In genomic region chr2:24971300-24971549, GRCh38 we compare ENCODE assay signal across 8 cellular contexts. TPM values are rescaled to one million over a fixed set of nuclear protein-coding genes. Genes with fewer than 3 reads are reported as not detected.
DNase-seq lines count a peak whose midpoint lies in the region; ATAC-seq and TF ChIP-seq lines count a peak whose summit lies in the region.

No MANE protein-coding gene starts in this region.

- H3K27ac ChIP-seq in SK-N-SH (ENCODE audit: low read depth in 2 of 2, low read length in 1 of 2) (peak overlapping the region; percentile 94 to 95), esophagus muscularis mucosa (replicated peaks in 1 of 4) (peak overlapping the region; percentile 93 to 99 (median 96))

- H3K9me2 ChIP-seq in SK-N-SH = no peaks in the 10 kb centered on the region

- H3K36me3 ChIP-seq in SK-N-SH (replicated peaks in 1 of 2; ENCODE audit: control insufficient read depth in 1 of 2, insufficient read depth in 2 of 2, low read length in 1 of 2) (peaks cover 5 to 8% of the 10 kb centered on the region in 2 experiments), esophagus muscularis mucosa (peaks cover 5 to 12% (median 9%) of the 10 kb centered on the region in 4 donors)

- peak overlapping the region; percentile 96 for H2AFZ ChIP-seq in SK-N-SH (ENCODE audit: low read depth)

- peak overlapping the region; percentile 96 for H3K4me3 Mint-ChIP-seq in activated CD4-positive, alpha-beta T cell treated with anti-CD3 and anti-CD28 coated beads, Interleukin-2, amount 10 ng/mL, durations not matched to agents 24 days and 14 days
- peak overlapping the region; percentile 99 for H3K4me3 Mint-ChIP-seq in neural crest cell

- H3K79me2 ChIP-seq in SK-N-SH (ENCODE audit: insufficient read depth) = peaks cover 48% of the 10 kb centered on the region

- no peaks in the 10 kb centered on the region for H3K9me3 Mint-ChIP-seq in activated CD4-positive, alpha-beta T cell treated with anti-CD3 and anti-CD28 coated beads, Interleukin-2, amount 10 ng/mL, durations not matched to agents 24 days and 14 days
- no peaks in the 10 kb centered on the region for H3K9me3 Mint-ChIP-seq in neural crest cell

- peaks cover 18% of the 10 kb centered on the region for H3K36me3 Mint-ChIP-seq in activated CD4-positive, alpha-beta T cell treated with anti-CD3 and anti-CD28 coated beads, Interleukin-2, amount 10 ng/mL, durations not matched to agents 24 days and 14 days (ENCODE audit: low read depth)
- no peaks in the 10 kb centered on the region for H3K36me3 Mint-ChIP-seq in neural crest cell (ENCODE audit: low read depth)

- CTCF ChIA-PET in SK-N-SH (lab: Yijun Ruan, JAX) = interaction anchor here (0.6 to 1.8 kb wide), 4 partner anchors 86 to 561 kb away, joined by 3 to 7 read pairs (median 4); no protein-coding TSS in a partner anchor

- no peak for TF ChIP-seq RAD21 in SK-N-SH (IDR thresholded peaks at IDR 0.05; ENCODE audit: low read length)

- no peak for TF ChIP-seq EP300 in SK-N-SH (IDR thresholded peaks at IDR 0.05; ENCODE audit: borderline replicate concordance in 1 of 2, low read depth in 1 of 2, low read length in 1 of 2)
- TF ChIP-seq EP300 in esophagus muscularis mucosa (IDR thresholded peaks at IDR 0.05) = no peak

- no peak for ATAC-seq in GM21367 (IDR thresholded peaks at IDR 0.05; ENCODE audit: unreplicated experiment)

- TF ChIP-seq CTCF in SK-N-SH (IDR thresholded peaks at IDR 0.05) (0 out of 2 replicates have a peak, but pooled peaks have one; percentile 9), esophagus muscularis mucosa (IDR thresholded peaks at IDR 0.05) (no peak), neural crest cell (conservative IDR thresholded peaks at IDR 0.05) (no peak)

- H4K20me1 ChIP-seq in SK-N-SH (ENCODE audit: insufficient read depth) = no peaks in the 10 kb centered on the region

- H3K4me1 Mint-ChIP-seq in activated CD4-positive, alpha-beta T cell treated with anti-CD3 and anti-CD28 coated beads, Interleukin-2, amount 10 ng/mL, durations not matched to agents 24 days and 14 days = peaks cover 13% of the 10 kb centered on the region
- H3K4me1 Mint-ChIP-seq in neural crest cell = peaks cover 29% of the 10 kb centered on the region

- H3K27me3 Mint-ChIP-seq in activated CD4-positive, alpha-beta T cell treated with anti-CD3 and anti-CD28 coated beads, Interleukin-2, amount 10 ng/mL, durations not matched to agents 24 days and 14 days = no peaks in the 10 kb centered on the region
- no peaks in the 10 kb centered on the region for H3K27me3 Mint-ChIP-seq in neural crest cell (ENCODE audit: low read depth)

- H3F3A ChIP-seq in SK-N-SH (replicated peaks; ENCODE audit: insufficient read depth) = peaks cover 3% of the 10 kb centered on the region

- under 1% methylated on average over 20 of the region's 20 CpGs for WGBS in SK-N-SH (ENCODE audit: low lambda C conversion rate)
- 0% methylated on average over 17 of the region's 20 CpGs for WGBS in esophagus muscularis mucosa

- POLR2A ChIA-PET in SK-N-SH (lab: Yijun Ruan, JAX) = interaction anchor here (0.6 kb wide), 1 partner anchor 1043 kb away, joined by 3 read pairs; no protein-coding TSS in a partner anchor

- H3K9ac ChIP-seq in SK-N-SH = peak overlapping the region; percentile 96

- H3K9me3 ChIP-seq in SK-N-SH (no peaks in the 10 kb centered on the region), esophagus muscularis mucosa (no peaks in the 10 kb centered on the region)

- peaks cover 5 to 12% of the 10 kb centered on the region in 2 experiments; a peak in 3 of 4 replicates for H3K4me1 ChIP-seq in SK-N-SH (ENCODE audit: control insufficient read depth in 1 of 2, insufficient read depth in 2 of 2, low read depth in 1 of 2, low read length in 1 of 2)
- H3K4me1 ChIP-seq in esophagus muscularis mucosa = peaks cover 4 to 31% (median 29%) of the 10 kb centered on the region in 4 donors

- no peak for DNase-seq in activated CD4-positive, alpha-beta T cell treated with anti-CD3 and anti-CD28 coated beads, Interleukin-2, amount 10 ng/mL, durations not matched to agents 24 days and 14 days
- no peak for DNase-seq in activated CD4-positive, alpha-beta T cell treated with anti-CD3 and anti-CD28 coated beads for 48 hours
- DNase-seq in SK-N-SH (no peak), esophagus muscularis mucosa (ENCODE audit: extremely low spot score) (no peak), neural crest cell (ENCODE audit: low read depth, low spot score) (no peak), HK-2 (ENCODE audit: unreplicated experiment) (no peak), NCI-H1105 (lab: John Stamatoyannopoulos, UW) (no peak)

- H3K4me2 ChIP-seq in SK-N-SH = peak overlapping the region; percentile 77

- intact Hi-C loops in activated CD4-positive, alpha-beta T cell treated with anti-CD3 and anti-CD28 coated beads, Interleukin-2, amount 10 ng/mL, durations not matched to agents 24 days and 14 days (cut with micrococcal nuclease) = loop anchor here (1.0 to 5.0 kb wide), 6 partner anchors 52 to 894 kb away; partner anchors contain the start of genes CENPO, EFR3B, PTRHD1 and SF3B6
- intact Hi-C loops in esophagus muscularis mucosa (cut with DNase I) = no loop called here

- H3K4me3 ChIP-seq in SK-N-SH (ENCODE audit: low read depth in 2 of 2, low read length in 1 of 2) (peak overlapping the region; percentile 87 to 93), esophagus muscularis mucosa (peak overlapping the region; percentile 65 to 87 (median 74))

- TF ChIP-seq POLR2A in esophagus muscularis mucosa (IDR thresholded peaks at IDR 0.05; ENCODE audit: low read depth) = no peak

- peak overlapping the region; percentile 100 for H3K27ac Mint-ChIP-seq in activated CD4-positive, alpha-beta T cell treated with anti-CD3 and anti-CD28 coated beads, Interleukin-2, amount 10 ng/mL, durations not matched to agents 24 days and 14 days
- H3K27ac Mint-ChIP-seq in neural crest cell (ENCODE audit: unreplicated experiment) = peak overlapping the region; percentile 100

- H3K27me3 ChIP-seq in SK-N-SH (ENCODE audit: insufficient read depth) (no peaks in the 10 kb centered on the region), esophagus muscularis mucosa (no peaks in the 10 kb centered on the region)

TF ChIP-seq in SK-N-SH, 30 proteins besides CTCF, POLR2A, EP300 and RAD21 (continues in another document):
- TF ChIP-seq TEAD4 (IDR thresholded peaks at IDR 0.05; ENCODE audit: borderline replicate concordance, insufficient read depth) = no peak
- 0 out of 2 replicates have a peak, but pooled peaks have one; percentile 21 for TF ChIP-seq REST (IDR thresholded peaks at IDR 0.05; ENCODE audit: low read depth, low read length)
- TF ChIP-seq FOXJ3 (CRISPR knock-in tag; IDR thresholded peaks at IDR 0.05) = no peak
- TF ChIP-seq ELF1 (IDR thresholded peaks at IDR 0.05) = no peak
- TF ChIP-seq EZH2phosphoT487 (IDR thresholded peaks at IDR 0.05; ENCODE audit: borderline replicate concordance, low read depth) = no peak
- no peak for TF ChIP-seq SMC3 (IDR thresholded peaks at IDR 0.05; ENCODE audit: low read depth, low read length)
- TF ChIP-seq NRF1 (IDR thresholded peaks at IDR 0.05; ENCODE audit: low read depth, low read length) = no peak
- no peak for TF ChIP-seq TCF12 (IDR thresholded peaks at IDR 0.05)
- no peak for TF ChIP-seq PBX3 (IDR thresholded peaks at IDR 0.05)

RNA-seq across cellular contexts. Expression of gene DNAJC27, which starts 0.5 kb away (rescaled TPM):
- total RNA-seq in activated CD4-positive, alpha-beta T cell treated with anti-CD3 and anti-CD28 coated beads, Interleukin-2, amount 10 ng/mL, durations not matched to agents 24 days and 14 days = 6.9 and 7.0 TPM in 2 replicates
- 2.4 and 3.6 TPM in 2 replicates for polyA plus RNA-seq in SK-N-SH (2012; rRNA removed)
- polyA plus RNA-seq in SK-N-SH (2012; cell fraction: cytosol; rRNA removed) = 2.5 and 2.6 TPM in 2 replicates
- 4.0 and 8.8 TPM in 2 replicates for polyA plus RNA-seq in SK-N-SH (2012; cell fraction: nucleus; rRNA removed)
- total RNA-seq in esophagus muscularis mucosa = 1 to 10 TPM; 5.8 to 8.6 (median 7.5) TPM
- total RNA-seq in neural crest cell = 6.9 and 8.1 TPM in 2 replicates

RNA-seq across cellular contexts. Expression of gene ADCY3, which starts 51.2 kb away (rescaled TPM):
- total RNA-seq in activated CD4-positive, alpha-beta T cell treated with anti-CD3 and anti-CD28 coated beads, Interleukin-2, amount 10 ng/mL, durations not matched to agents 24 days and 14 days = 103 and 108 TPM in 2 replicates
- 36.6 and 53.9 TPM in 2 replicates for polyA plus RNA-seq in SK-N-SH (2012; rRNA removed)
- polyA plus RNA-seq in SK-N-SH (2012; cell fraction: cytosol; rRNA removed) = 18.1 and 28.6 TPM in 2 replicates
- 123 and 156 TPM in 2 replicates for polyA plus RNA-seq in SK-N-SH (2012; cell fraction: nucleus; rRNA removed)
- total RNA-seq in esophagus muscularis mucosa = 10 to 100 TPM; 21.2 to 70.6 (median 53.8) TPM
- total RNA-seq in neural crest cell = 48.1 and 49.2 TPM in 2 replicates
